37 cellular contexts compared by ENCODE assay signal in the genomic region with DNA sequence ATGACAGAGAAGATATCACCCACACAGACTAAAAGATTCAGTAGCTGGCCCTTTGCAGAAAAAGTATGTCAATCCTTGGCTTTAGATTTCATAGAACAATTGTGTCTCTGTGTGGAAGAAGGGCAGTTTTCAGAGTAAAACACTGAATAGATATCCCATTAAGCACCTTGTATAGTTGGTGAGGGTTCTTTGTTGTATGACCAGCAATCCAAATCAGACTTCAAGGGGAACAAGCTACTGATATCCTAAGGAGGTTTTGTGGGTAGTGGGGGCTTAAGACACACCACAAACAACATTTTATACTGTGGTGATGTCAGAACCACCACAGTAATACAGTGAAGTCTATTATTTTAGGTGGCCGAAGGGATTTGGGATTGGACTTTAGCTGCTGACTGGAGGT.
"Had no signal": no experiment of that assay in that cellular context is flagged by ENCODE, and none has a peak within 500 bp of the region (broad histone marks: within the 10 kb centered on the region; RNA-seq: fewer than 3 reads in every experiment).

No MANE protein-coding gene starts in this region.

- H3K27ac Mint-ChIP-seq: activated B cell treated with CpG ODN at 0.5 μM for 24 hours; activated CD4-positive, alpha-beta memory T cell treated with anti-CD3 and anti-CD28 coated beads for 36 hours; activated CD4-positive, alpha-beta T cell treated with anti-CD3 and anti-CD28 coated beads, Interleukin-2, amount 10 ng/mL, durations not matched to agents 24 days and 14 days; activated CD8-positive, alpha-beta T cell treated with anti-CD3 and anti-CD28 coated beads for 36 hours; activated naive CD4-positive, alpha-beta T cell treated with anti-CD3 and anti-CD28 coated beads for 36 hours; activated naive CD4-positive, alpha-beta T cell treated with anti-CD3 and anti-CD28 coated beads, Interleukin-2, amount 50 U/mL, for 72 hours; activated naive CD8-positive, alpha-beta T cell treated with anti-CD3 and anti-CD28 coated beads for 36 hours; activated T-cell treated with anti-CD3 and anti-CD28 coated beads, Interleukin-2, amount 50 U/mL, for 72 hours; activated T-helper 1 cell treated with anti-CD3 and anti-CD28 coated beads, Interleukin-12 subunit alpha, Interleukin-12 subunit beta, Interleukin-2, Interleukin-4 antibody, amounts not matched to agents 30 ng/mL and 10 ng/mL and 1 ng/mL, durations not matched to agents 14 hours and 24 hours and 36 hours; activated T-helper 17 cell treated with anti-CD3 and anti-CD28 coated beads, Interleukin-2, amount 50 U/mL, for 72 hours; T-cell; T-helper 17 cell had no signal

- H3K9me3 Mint-ChIP-seq: activated CD4-positive, alpha-beta T cell treated with anti-CD3 and anti-CD28 coated beads, Interleukin-2, amount 10 ng/mL, durations not matched to agents 24 days and 14 days; activated T-cell treated with anti-CD3 and anti-CD28 coated beads, Interleukin-2, amount 50 U/mL, for 4 hours had no signal

- H3K4me3 ChIP-seq: adrenal gland, body of pancreas, breast epithelium had no signal

- ATAC-seq: activated CD8-positive, alpha-beta T cell treated with anti-CD3 and anti-CD28 coated beads for 36 hours; activated naive CD4-positive, alpha-beta T cell treated with anti-CD3 and anti-CD28 coated beads, Interleukin-2, amount 50 U/mL, for 72 hours; activated T-cell treated with anti-CD3 and anti-CD28 coated beads, Interleukin-2, amount 50 U/mL, for 4 hours; activated T-cell treated with anti-CD3 and anti-CD28 coated beads, Interleukin-2, amount 50 U/mL, for 72 hours; activated T-helper 17 cell treated with anti-CD3 and anti-CD28 coated beads, Interleukin-2, amount 50 U/mL, for 72 hours; body of pancreas; T-cell; T-helper 17 cell had no signal

- H3K4me3 Mint-ChIP-seq: activated B cell treated with CpG ODN at 0.5 μM for 24 hours; activated CD4-positive, alpha-beta memory T cell treated with anti-CD3 and anti-CD28 coated beads for 36 hours; activated CD4-positive, alpha-beta T cell treated with anti-CD3 and anti-CD28 coated beads, Interleukin-2, amount 10 ng/mL, durations not matched to agents 24 days and 14 days; activated CD8-positive, alpha-beta T cell treated with anti-CD3 and anti-CD28 coated beads for 36 hours; activated naive CD4-positive, alpha-beta T cell treated with anti-CD3 and anti-CD28 coated beads for 36 hours; activated naive CD8-positive, alpha-beta T cell treated with anti-CD3 and anti-CD28 coated beads for 36 hours; activated T-cell treated with anti-CD3 and anti-CD28 coated beads, Interleukin-2, amount 50 U/mL, for 4 hours; activated T-cell treated with anti-CD3 and anti-CD28 coated beads, Interleukin-2, amount 50 U/mL, for 72 hours; activated T-helper 1 cell treated with anti-CD3 and anti-CD28 coated beads, Interleukin-12 subunit alpha, Interleukin-12 subunit beta, Interleukin-2, Interleukin-4 antibody, amounts not matched to agents 30 ng/mL and 10 ng/mL and 1 ng/mL, durations not matched to agents 14 hours and 24 hours and 36 hours; activated T-helper 17 cell treated with anti-CD3 and anti-CD28 coated beads, Interleukin-2, amount 50 U/mL, for 72 hours; central memory CD8-positive, alpha-beta T cell; T-cell; T-helper 17 cell had no signal

- H3K9me3 ChIP-seq: adrenal gland, body of pancreas, breast epithelium had no signal

- H3K4me1 ChIP-seq: adrenal gland, breast epithelium had no signal

- H3K27me3 Mint-ChIP-seq: activated B cell treated with CpG ODN at 0.5 μM for 24 hours; activated CD4-positive, alpha-beta memory T cell treated with anti-CD3 and anti-CD28 coated beads for 36 hours; activated CD4-positive, alpha-beta T cell treated with anti-CD3 and anti-CD28 coated beads, Interleukin-2, amount 10 ng/mL, durations not matched to agents 24 days and 14 days; activated CD8-positive, alpha-beta T cell treated with anti-CD3 and anti-CD28 coated beads for 36 hours; activated naive CD8-positive, alpha-beta T cell treated with anti-CD3 and anti-CD28 coated beads for 36 hours; activated T-helper 17 cell treated with anti-CD3 and anti-CD28 coated beads, Interleukin-2, amount 50 U/mL, for 72 hours; central memory CD8-positive, alpha-beta T cell; T-cell; T-helper 17 cell had no signal

- H3K27ac ChIP-seq: adrenal gland, body of pancreas, brain microvascular endothelial cell, breast epithelium, VCaP had no signal

- H3K36me3 ChIP-seq: adrenal gland, brain microvascular endothelial cell, breast epithelium had no signal

- FAIRE-seq: astrocyte, TTC549 had no signal

- H3K36me3 Mint-ChIP-seq: activated CD4-positive, alpha-beta memory T cell treated with anti-CD3 and anti-CD28 coated beads for 36 hours; activated naive CD4-positive, alpha-beta T cell treated with anti-CD3 and anti-CD28 coated beads, Interleukin-2, amount 50 U/mL, for 72 hours; activated naive CD8-positive, alpha-beta T cell treated with anti-CD3 and anti-CD28 coated beads for 36 hours; T-cell had no signal

- H3K27me3 ChIP-seq: adrenal gland, body of pancreas, brain microvascular endothelial cell, breast epithelium had no signal

- H3K4me1 Mint-ChIP-seq: activated B cell treated with CpG ODN at 0.5 μM for 24 hours; activated CD4-positive, alpha-beta T cell treated with anti-CD3 and anti-CD28 coated beads, Interleukin-2, amount 10 ng/mL, durations not matched to agents 24 days and 14 days; activated naive CD8-positive, alpha-beta T cell treated with anti-CD3 and anti-CD28 coated beads for 36 hours; activated T-helper 17 cell treated with anti-CD3 and anti-CD28 coated beads, Interleukin-2, amount 50 U/mL, for 72 hours; central memory CD8-positive, alpha-beta T cell; T-cell; T-helper 17 cell had no signal

- DNase-seq: activated B cell treated with CpG ODN at 0.5 μM for 24 hours; activated CD4-positive, alpha-beta memory T cell treated with anti-CD3 and anti-CD28 coated beads for 36 hours; activated CD4-positive, alpha-beta T cell treated with anti-CD3 and anti-CD28 coated beads for 4 hours; activated CD4-positive, alpha-beta T cell treated with anti-CD3 and anti-CD28 coated beads, Interleukin-2, amount 10 ng/mL, durations not matched to agents 24 days and 14 days; activated CD4-positive, alpha-beta T cell treated with anti-CD3 and anti-CD28 coated beads, Interleukin-2, amount 50 U/mL, for 1 hour; activated CD4-positive, alpha-beta T cell treated with anti-CD3 and anti-CD28 coated beads, Interleukin-2, amount 50 U/mL, for 4 hours; activated CD4-positive, CD25-positive, alpha-beta regulatory T cell treated with anti-CD3 and anti-CD28 coated beads, Interleukin-2, amount 50 U/mL, for 72 hours; activated CD8-positive, alpha-beta memory T cell treated with anti-CD3 and anti-CD28 coated beads, Interleukin-2, amount 50 U/mL, for 4 hours; activated CD8-positive, alpha-beta T cell treated with anti-CD3 and anti-CD28 coated beads for 36 hours; activated effector memory CD4-positive, alpha-beta T cell treated with anti-CD3 and anti-CD28 coated beads, Interleukin-2, amount 50 U/mL, for 16 hours; activated gamma-delta T cell treated with Interleukin-2 at 50 U/mL for 16 hours; activated naive CD4-positive, alpha-beta T cell; activated naive CD4-positive, alpha-beta T cell treated with anti-CD3 and anti-CD28 coated beads for 36 hours; activated naive CD4-positive, alpha-beta T cell treated with anti-CD3 and anti-CD28 coated beads, Interleukin-2, amount 50 U/mL, for 16 hours; activated naive CD8-positive, alpha-beta T cell treated with anti-CD3 and anti-CD28 coated beads for 36 hours; activated T-cell treated with anti-CD3 and anti-CD28 coated beads for 4 hours; activated T-cell treated with anti-CD3 and anti-CD28 coated beads, Interleukin-2, amount 50 U/mL, for 1 hour; activated T-cell treated with anti-CD3 and anti-CD28 coated beads, Interleukin-2, amount 50 U/mL, for 4 hours; activated T-cell treated with anti-CD3 and anti-CD28 coated beads, Interleukin-2, amount 50 U/mL, for 72 hours; adrenal gland; amniotic stem cell; aorta; body of pancreas; brain microvascular endothelial cell; caudate nucleus; cerebellar nuclear complex; T-cell; T-helper 17 cell; T-helper 9 cell had no signal
